ENCODE assay signal across 8 cellular contexts in the genomic region with DNA sequence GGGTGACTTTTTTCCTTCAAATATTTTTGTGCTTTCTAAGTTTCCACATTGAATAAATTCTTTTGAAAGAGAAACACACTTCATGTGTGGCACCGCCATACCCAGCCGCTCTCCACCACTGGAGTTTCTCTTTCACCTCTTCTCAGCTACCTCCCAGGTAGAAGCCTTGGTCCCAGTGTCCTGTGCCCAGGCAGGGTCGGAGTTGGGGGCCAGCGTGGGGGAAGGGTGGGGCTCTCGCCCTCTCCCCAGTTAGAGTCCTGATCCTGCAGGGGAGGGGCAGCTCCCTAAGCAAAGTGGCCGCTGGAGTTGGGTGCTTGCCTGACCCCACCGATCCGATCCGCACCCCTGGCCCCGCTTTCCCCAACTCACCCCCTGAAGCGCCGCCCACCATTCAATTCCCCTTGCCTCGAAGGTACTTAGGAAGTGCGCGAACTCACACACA. TPM values are rescaled to one million over a fixed set of nuclear protein-coding genes. Genes with fewer than 3 reads are reported as not detected.
DNase-seq lines count a peak whose midpoint lies in the region; ATAC-seq and TF ChIP-seq lines count a peak whose summit lies in the region.

No MANE protein-coding gene starts in this region.

- no peaks in the 10 kb centered on the region for H3K9me3 Mint-ChIP-seq in MCF 10A (ENCODE audit: unreplicated experiment)

- no peaks in the 10 kb centered on the region for H3K27me3 ChIP-seq in heart left ventricle
- H3K27me3 ChIP-seq in uterus, result no peaks in the 10 kb centered on the region

- DNase-seq in heart left ventricle, result no peak
- no peak for DNase-seq in left cardiac atrium
- DNase-seq in MCF 10A (ENCODE audit: unreplicated experiment), result no peak
- DNase-seq in uterus, result peak in 1 of 2 donors; percentile 36

- H3K36me3 Mint-ChIP-seq in MCF 10A (ENCODE audit: insufficient read depth, unreplicated experiment), result peaks cover 6% of the 10 kb centered on the region

- ATAC-seq in heart left ventricle, result no peak
- no peak for ATAC-seq in left cardiac atrium
- ATAC-seq in HG03442 (IDR thresholded peaks at IDR 0.05; ENCODE audit: unreplicated experiment), result no peak
- no peak for ATAC-seq in GM19397 (IDR thresholded peaks at IDR 0.05; ENCODE audit: unreplicated experiment)
- ATAC-seq in HG03175 (IDR thresholded peaks at IDR 0.05; ENCODE audit: unreplicated experiment), result no peak

- peak overlapping the region; percentile 84 for H3K4me3 Mint-ChIP-seq in MCF 10A (ENCODE audit: unreplicated experiment)

- no peaks in the 10 kb centered on the region for H3K27me3 Mint-ChIP-seq in MCF 10A (ENCODE audit: insufficient read depth, unreplicated experiment)

- H3K9me3 ChIP-seq in heart left ventricle (no peaks in the 10 kb centered on the region), mesodermal cell (ENCODE audit: control insufficient read depth, low read length) (no peaks in the 10 kb centered on the region), uterus (no peaks in the 10 kb centered on the region)

- peak overlapping the region; percentile 64 to 99 (median 87) for H3K4me3 ChIP-seq in heart left ventricle
- peak overlapping the region; percentile 55 for H3K4me3 ChIP-seq in mesodermal cell (ENCODE audit: extremely low read depth, insufficient read depth, low read length, poor library complexity, severe bottlenecking)
- peak overlapping the region; percentile 34 to 68 for H3K4me3 ChIP-seq in uterus

- CTCF ChIA-PET in MCF 10A (lab: Yijun Ruan, JAX), result interaction anchor here (0.6 to 1.2 kb wide), 5 partner anchors 17 to 197 kb away, joined by 3 to 4 read pairs (median 3); no protein-coding TSS in a partner anchor

- no TSS peak for BruUV-seq in MCF 10A (replicated peaks; lab: Mats Ljungman, UMichigan)

- peaks cover 0 to 64% (median 9%) of the 10 kb centered on the region in 12 donors for H3K4me1 ChIP-seq in heart left ventricle
- H3K4me1 ChIP-seq in mesodermal cell (ENCODE audit: control insufficient read depth, insufficient read depth, low read length, poor library complexity, severe bottlenecking), result peaks cover 3% of the 10 kb centered on the region
- H3K4me1 ChIP-seq in uterus, result no peaks in the 10 kb centered on the region

- WGBS in heart left ventricle, 4 donors, result 18 to 28% (median 20%) methylated on average over 10 to 15 of the region's 15 CpGs
- 5 to 16% methylated on average over 4 to 7 of the region's 15 CpGs for WGBS in mesodermal cell (ENCODE audit: insufficient coverage in 2 of 2), 2 experiments

- POLR2A ChIA-PET in MCF 10A (lab: Yijun Ruan, JAX), result interaction anchor here (0.6 to 1.8 kb wide), 3 partner anchors 53 to 161 kb away, joined by 3 to 11 read pairs (median 3); a partner anchor contains a TSS

- TF ChIP-seq CTCF in heart left ventricle (IDR thresholded peaks at IDR 0.05) (no peak), MCF 10A (IDR thresholded peaks at IDR 0.05; ENCODE audit: unreplicated experiment) (no peak), uterus (IDR thresholded peaks at IDR 0.05) (no peak)

- intact Hi-C loops in heart left ventricle (cut with DNase I) (loop anchor here in 1 of 10 donors (10.0 kb wide), 1 partner anchor 106 kb away; no protein-coding TSS in a partner anchor), left cardiac atrium (cut with DNase I) (no loop called here), MCF 10A (cut with micrococcal nuclease) (no loop called here), uterus (cut with DNase I; ENCODE audit: low total_unique reads) (no loop called here)

- H3K4me1 Mint-ChIP-seq in MCF 10A (ENCODE audit: insufficient read depth, unreplicated experiment), result peaks cover 63% of the 10 kb centered on the region

- H3K27ac Mint-ChIP-seq in MCF 10A (ENCODE audit: low read depth, unreplicated experiment), result no peak overlapping the region

- TF ChIP-seq POLR2A in heart left ventricle (IDR thresholded peaks at IDR 0.05) (no peak), uterus (IDR thresholded peaks at IDR 0.05) (no peak)

- H3K36me3 ChIP-seq in heart left ventricle (no peaks in the 10 kb centered on the region), mesodermal cell (ENCODE audit: control insufficient read depth, insufficient read depth, low read length) (no peaks in the 10 kb centered on the region), uterus (no peaks in the 10 kb centered on the region)

- H3K27ac ChIP-seq in heart left ventricle (peak overlapping the region in 10 of 12 donors; percentile 70 to 91 (median 80)), mesodermal cell (ENCODE audit: low read depth, low read length, severe bottlenecking) (no peak overlapping the region), uterus (peak overlapping the region; percentile 76 to 79)

RNA-seq across cellular contexts. Expression of a gene that starts 0.8 kb away (rescaled TPM):
- total RNA-seq in heart left ventricle (10 to 100 TPM in 1 of 9 donors, 1 to 10 TPM in 8; 4.6 to 10.2 (median 6.8) TPM), left cardiac atrium (10 to 100 TPM; 11.1 to 13.2 TPM), MCF 10A (2022) (15.7 and 17.9 TPM in 2 replicates), uterus (10 to 100 TPM in 2 of 4 donors, 1 to 10 TPM in 2; 5.0 to 55.0 (median 12.4) TPM)
- polyA plus RNA-seq in heart left ventricle, result 1 to 10 TPM; 3.1 to 4.3 TPM
- 6.4 TPM for polyA plus RNA-seq in mesodermal cell (2013, experiment 1 of 2)
- polyA plus RNA-seq in mesodermal cell (2013, experiment 2 of 2), result 5.1 TPM
